In genomic region chr3:52221563-52222318, GRCh38 we compare ENCODE assay signal across 12 cellular contexts. TPM values are rescaled to one million over a fixed set of nuclear protein-coding genes. Genes with fewer than 3 reads are reported as not detected.
DNase-seq lines count a peak whose midpoint lies in the region; ATAC-seq and TF ChIP-seq lines count a peak whose summit lies in the region.
"Had no signal": no experiment of that assay in that cellular context is flagged by ENCODE, and none has a peak within 500 bp of the region (broad histone marks: within the 10 kb centered on the region; RNA-seq: fewer than 3 reads in every experiment).

No MANE protein-coding gene starts in this region.

- no peak overlapping the region for H3K4me3 ChIP-seq in HEK293 (ENCODE audit: low read depth, low read length)

- no peaks in the 10 kb centered on the region for H3K4me1 ChIP-seq in HEK293 (ENCODE audit: control insufficient read depth, insufficient read depth, low read length)

- H3K27ac Mint-ChIP-seq in osteocyte (ENCODE audit: unreplicated experiment) (no peak overlapping the region), mesothelial cell of epicardium (no peak overlapping the region)
- H3K27ac Mint-ChIP-seq: nephron had no signal

- TF ChIP-seq CTCF in HEK293 (tag by site-specific recombination; IDR thresholded peaks at IDR 0.05) (no peak), osteocyte (IDR thresholded peaks at IDR 0.05) (no peak), mesothelial cell of epicardium (IDR thresholded peaks at IDR 0.05; ENCODE audit: unreplicated experiment) (no peak)

- H3K9me3 Mint-ChIP-seq in osteocyte (ENCODE audit: unreplicated experiment) (no peaks in the 10 kb centered on the region), mesothelial cell of epicardium (no peaks in the 10 kb centered on the region)
- H3K9me3 Mint-ChIP-seq: nephron had no signal

- no peak overlapping the region for H3K4me3 Mint-ChIP-seq in osteocyte (ENCODE audit: unreplicated experiment)
- no peak overlapping the region for H3K4me3 Mint-ChIP-seq in mesothelial cell of epicardium
- H3K4me3 Mint-ChIP-seq: nephron had no signal

- POLR2A ChIA-PET in HEK293 (lab: Yijun Ruan, JAX), result interaction anchor here (0.5 to 1.2 kb wide), 2 partner anchors 10 to 174 kb away, joined by 3 to 5 read pairs; no protein-coding TSS in a partner anchor

- H3K4me1 Mint-ChIP-seq in osteocyte (ENCODE audit: unreplicated experiment), result peaks cover 5% of the 10 kb centered on the region
- peaks cover 10% of the 10 kb centered on the region for H3K4me1 Mint-ChIP-seq in mesothelial cell of epicardium

- peak in 3 of 5 experiments; percentile 60 to 90 (median 61) for DNase-seq in T-helper 2 cell
- peak; percentile 62 for DNase-seq in activated naive CD4-positive, alpha-beta T cell treated with Interleukin-2 at 50 U/mL for 16 hours
- peak; percentile 81 for DNase-seq in osteocyte (ENCODE audit: extremely low spot score, unreplicated experiment)
- DNase-seq in mesothelial cell of epicardium (ENCODE audit: low spot score in 2 of 2, unreplicated experiment in 2 of 2), result no peak
- DNase-seq: NCI-H1436 treated with DMSO at 0.1 percent for 48 hours had no signal

- ATAC-seq in GM18505 (IDR thresholded peaks at IDR 0.05; ENCODE audit: unreplicated experiment), result no peak
- no peak for ATAC-seq in GM18873 (IDR thresholded peaks at IDR 0.05; ENCODE audit: low FRiP score, unreplicated experiment)
- no peak for ATAC-seq in HG02759 (IDR thresholded peaks at IDR 0.05; ENCODE audit: unreplicated experiment)

- H3K9me3 ChIP-seq in HEK293 (ENCODE audit: control insufficient read depth, insufficient read depth, low read depth, low read length), result no peaks in the 10 kb centered on the region

- CTCF ChIA-PET in HEK293 (lab: Yijun Ruan, JAX), result interaction anchor here (0.6 to 8.1 kb wide), 13 partner anchors 9 to 233 kb away, joined by 3 to 95 read pairs (median 4); no protein-coding TSS in a partner anchor

- H3K36me3 Mint-ChIP-seq in osteocyte (ENCODE audit: unreplicated experiment), result no peaks in the 10 kb centered on the region
- peaks cover 2% of the 10 kb centered on the region for H3K36me3 Mint-ChIP-seq in mesothelial cell of epicardium

- H3K27me3 Mint-ChIP-seq in osteocyte (ENCODE audit: unreplicated experiment), result no peaks in the 10 kb centered on the region
- H3K27me3 Mint-ChIP-seq in mesothelial cell of epicardium (ENCODE audit: low read depth), result no peaks in the 10 kb centered on the region

- no peak overlapping the region for H3K27ac ChIP-seq in HEK293 (ENCODE audit: extremely low read depth, low read depth, low read length)

- H3K36me3 ChIP-seq in HEK293 (ENCODE audit: control insufficient read depth in 2 of 2, insufficient read depth in 1 of 2, low read length in 2 of 2), result no peaks in the 10 kb centered on the region

- no peak for TF ChIP-seq POLR2A in GM18505 (IDR thresholded peaks at IDR 0.05; ENCODE audit: borderline replicate concordance, extremely low read depth, insufficient read depth, insufficient read length)

TF ChIP-seq in HEK293, 187 proteins besides CTCF, POLR2A, EP300 and RAD21:
- TF ChIP-seq ZNF548 (tag by site-specific recombination; IDR thresholded peaks at IDR 0.05) (no peak), GFI1B (tag by site-specific recombination; IDR thresholded peaks at IDR 0.05) (no peak), EGR2 (tag by site-specific recombination; IDR thresholded peaks at IDR 0.05; ENCODE audit: low read depth) (peak; percentile 28; the same call in 1 of the 2 replicates), ZNF133 (tag by site-specific recombination; IDR thresholded peaks at IDR 0.05) (no peak), ZNF169 (tag by site-specific recombination; IDR thresholded peaks at IDR 0.05) (no peak), KLF16 (tag by site-specific recombination; IDR thresholded peaks at IDR 0.05) (no peak), ZNF335 (tag by site-specific recombination; conservative IDR thresholded peaks at IDR 0.05) (no peak), ZNF311 (tag by site-specific recombination; IDR thresholded peaks at IDR 0.05; ENCODE audit: borderline replicate concordance) (no peak), ZSCAN16 (tag by site-specific recombination; IDR thresholded peaks at IDR 0.05) (no peak), ZFHX2 (tag by site-specific recombination; conservative IDR thresholded peaks at IDR 0.05) (peak; percentile 46), ZIC2 (tag by site-specific recombination; IDR thresholded peaks at IDR 0.05) (no peak), ZNF600 (tag by site-specific recombination; IDR thresholded peaks at IDR 0.05) (no peak), OSR2 (tag by site-specific recombination; IDR thresholded peaks at IDR 0.05) (no peak)
TF ChIP-seq in HEK293: peak in this region for 2.

RNA-seq across cellular contexts. Expression of gene TLR9, which starts 3.7 kb away (rescaled TPM):
- total RNA-seq in osteocyte (not detected in 2 replicates), mesothelial cell of epicardium (0.16 to 0.23 TPM in 2 of 3 replicates, not detected in the other)
- total RNA-seq: bronchial epithelial cell, subcutaneous adipose tissue had no signal

RNA-seq across cellular contexts. Expression of gene TWF2, which starts 17.2 kb away (rescaled TPM):
- total RNA-seq in osteocyte (55.8 and 58.6 TPM in 2 replicates), mesothelial cell of epicardium (26.6 to 30.6 TPM (median 28.7 TPM) in 3 replicates)

RNA-seq across cellular contexts. Expression of gene ALAS1, which starts 23.8 kb away (rescaled TPM):
- total RNA-seq in osteocyte (34.8 and 36.2 TPM in 2 replicates), mesothelial cell of epicardium (32.1 to 34.0 TPM (median 33.2 TPM) in 3 replicates)

RNA-seq across cellular contexts. Expression of gene PPM1M, which starts 23.8 kb away (rescaled TPM):
- total RNA-seq in osteocyte (16.4 and 16.9 TPM in 2 replicates), mesothelial cell of epicardium (10.6 to 11.8 TPM (median 11.6 TPM) in 3 replicates)

RNA-seq across cellular contexts. Expression of gene WDR82, which starts 56.7 kb away (rescaled TPM):
- total RNA-seq in osteocyte (76.7 and 82.1 TPM in 2 replicates), mesothelial cell of epicardium (99.0 to 105 TPM (median 101 TPM) in 3 replicates)

Comparison
In these comparisons a context has a peak if more than half of its experiments do, and no peak if none do; other contexts are left out.
1. DNase-seq: peak in T-helper 2 cell (3 of 5), activated naive CD4-positive, alpha-beta T cell treated with Interleukin-2 at 50 U/mL for 16 hours (single experiment) and osteocyte (single experiment); none in mesothelial cell of epicardium (0 of 2).